Comparison of ENCODE assay signal across 6 cellular contexts in genomic region chr11:65613091-65613928, GRCh38. TPM values are rescaled to one million over a fixed set of nuclear protein-coding genes. Genes with fewer than 3 reads are reported as not detected.
DNase-seq lines count a peak whose midpoint lies in the region; ATAC-seq and TF ChIP-seq lines count a peak whose summit lies in the region.

No MANE protein-coding gene starts in this region.

- POLR2A ChIA-PET in activated CD4-positive, alpha-beta memory T cell treated with anti-CD3 and anti-CD28 coated beads, Interleukin-2, amount 10 ng/mL, durations not matched to agents 7 days and 5 days (lab: Charles Lee): interaction anchor here (0.7 to 6.9 kb wide), 21 partner anchors 9 to 517 kb away, joined by 3 to 82 read pairs (median 5); partner anchors contain the start of genes EHBP1L1, FAM89B, FRMD8 and KCNK7

- no peaks in the 10 kb centered on the region for H3K9me3 ChIP-seq in left lung

- H3K27me3 Mint-ChIP-seq in activated CD4-positive, alpha-beta memory T cell treated with anti-CD3 and anti-CD28 coated beads, Interleukin-2, amount 10 ng/mL, durations not matched to agents 7 days and 5 days: no peaks in the 10 kb centered on the region

- CTCF ChIA-PET in activated CD4-positive, alpha-beta memory T cell treated with anti-CD3 and anti-CD28 coated beads, Interleukin-2, amount 10 ng/mL, durations not matched to agents 7 days and 5 days (lab: Charles Lee): interaction anchor here (0.6 to 2.8 kb wide), 5 partner anchors 19 to 289 kb away, joined by 4 to 22 read pairs (median 6); partner anchors contain the start of genes FAM89B and ZNRD2

- peaks cover 47% of the 10 kb centered on the region for H3K36me3 Mint-ChIP-seq in activated CD4-positive, alpha-beta memory T cell treated with anti-CD3 and anti-CD28 coated beads, Interleukin-2, amount 10 ng/mL, durations not matched to agents 7 days and 5 days (ENCODE audit: low read depth)

- peak; percentile 26 for DNase-seq in activated CD4-positive, alpha-beta memory T cell treated with anti-CD3 and anti-CD28 coated beads, Interleukin-2, amount 10 ng/mL, durations not matched to agents 7 days and 5 days
- DNase-seq in left lung (peak in 1 of 2 donors; percentile 85), epidermal melanocyte (ENCODE audit: insufficient read length, low spot score) (no peak)
- no peak for DNase-seq in effector CD8-positive, alpha-beta T cell (lab: John Stamatoyannopoulos, UW)

- H3K4me3 ChIP-seq in GM08714 (ENCODE audit: low read length) (peak overlapping the region; percentile 85), left lung (peak overlapping the region; percentile 68 to 72)

- ATAC-seq in left lung (peak; percentile 0), HG02884 (IDR thresholded peaks at IDR 0.05; ENCODE audit: unreplicated experiment) (no peak)

- H3K4me1 ChIP-seq in left lung: peaks cover 46 to 72% of the 10 kb centered on the region in 2 donors

- H3K4me1 Mint-ChIP-seq in activated CD4-positive, alpha-beta memory T cell treated with anti-CD3 and anti-CD28 coated beads, Interleukin-2, amount 10 ng/mL, durations not matched to agents 7 days and 5 days: peaks cover 61% of the 10 kb centered on the region

- H3K27ac ChIP-seq in left lung: peak overlapping the region; percentile 84 to 89

- intact Hi-C loops in left lung (cut with DNase I): no loop called here

- TF ChIP-seq CTCF in left lung (IDR thresholded peaks at IDR 0.05): no peak

- no peaks in the 10 kb centered on the region for H3K9me3 Mint-ChIP-seq in activated CD4-positive, alpha-beta memory T cell treated with anti-CD3 and anti-CD28 coated beads, Interleukin-2, amount 10 ng/mL, durations not matched to agents 7 days and 5 days

- no peaks in the 10 kb centered on the region for H3K27me3 ChIP-seq in left lung

- peak overlapping the region; percentile 97 for H3K4me3 Mint-ChIP-seq in activated CD4-positive, alpha-beta memory T cell treated with anti-CD3 and anti-CD28 coated beads, Interleukin-2, amount 10 ng/mL, durations not matched to agents 7 days and 5 days

- peaks cover 0 to 34% of the 10 kb centered on the region in 2 donors for H3K36me3 ChIP-seq in left lung

- H3K27ac Mint-ChIP-seq in activated CD4-positive, alpha-beta memory T cell treated with anti-CD3 and anti-CD28 coated beads, Interleukin-2, amount 10 ng/mL, durations not matched to agents 7 days and 5 days: peak overlapping the region; percentile 95

RNA-seq across cellular contexts. Expression of gene MAP3K11, which starts 0.7 kb away (rescaled TPM):
- 10 to 100 TPM; 67.2 to 71.8 TPM for total RNA-seq in activated CD4-positive, alpha-beta memory T cell treated with anti-CD3 and anti-CD28 coated beads, Interleukin-2, amount 10 ng/mL, durations not matched to agents 7 days and 5 days
- total RNA-seq in left lung: 100 to 1,000 TPM in 1 of 2 donors, 10 to 100 TPM in 1; 74.7 to 100 TPM

RNA-seq across cellular contexts. Expression of gene PCNX3, which starts 2.3 kb away (rescaled TPM):
- total RNA-seq in activated CD4-positive, alpha-beta memory T cell treated with anti-CD3 and anti-CD28 coated beads, Interleukin-2, amount 10 ng/mL, durations not matched to agents 7 days and 5 days: 10 to 100 TPM; 39.8 to 40.3 TPM
- 10 to 100 TPM; 36.7 to 44.5 TPM for total RNA-seq in left lung

RNA-seq across cellular contexts. Expression of gene KCNK7, which starts 17.7 kb away (rescaled TPM):
- 1 to 10 TPM in 1 of 2 experiments, under 1 TPM in 1; 0.80 to 1.0 TPM for total RNA-seq in activated CD4-positive, alpha-beta memory T cell treated with anti-CD3 and anti-CD28 coated beads, Interleukin-2, amount 10 ng/mL, durations not matched to agents 7 days and 5 days
- total RNA-seq in left lung: 1 to 10 TPM in 1 of 2 donors, not detected in 1; 2.0 TPM

RNA-seq across cellular contexts. Expression of gene SIPA1, which starts 24.6 kb away (rescaled TPM):
- total RNA-seq in activated CD4-positive, alpha-beta memory T cell treated with anti-CD3 and anti-CD28 coated beads, Interleukin-2, amount 10 ng/mL, durations not matched to agents 7 days and 5 days: 100 to 1,000 TPM; 201 to 205 TPM
- total RNA-seq in left lung: 100 to 1,000 TPM in 1 of 2 donors, 10 to 100 TPM in 1; 77.3 to 107 TPM

RNA-seq across cellular contexts. Expression of gene EHBP1L1, which starts 37.5 kb away (rescaled TPM):
- total RNA-seq in activated CD4-positive, alpha-beta memory T cell treated with anti-CD3 and anti-CD28 coated beads, Interleukin-2, amount 10 ng/mL, durations not matched to agents 7 days and 5 days: 100 to 1,000 TPM; 118 to 119 TPM
- 100 to 1,000 TPM in 1 of 2 donors, 10 to 100 TPM in 1; 57.0 to 133 TPM for total RNA-seq in left lung
